In genomic region chr18:42245137-42245536, GRCh38 we compare ENCODE assay signal across 34 cellular contexts.
"Had no signal": no experiment of that assay in that cellular context is flagged by ENCODE, and none has a peak within 500 bp of the region (broad histone marks: within the 10 kb centered on the region; RNA-seq: fewer than 3 reads in every experiment).

No MANE protein-coding gene starts in this region.

- H3K36me3 ChIP-seq: MG63 had no signal

- H3K4me2 ChIP-seq: KMS-11 had no signal

- H3K27me3 ChIP-seq: MG63 had no signal

- H3K27ac ChIP-seq: KMS-11 had no signal

- H3K9ac ChIP-seq: KMS-11 had no signal

- H3K9me3 ChIP-seq: MG63 had no signal

- DNase-seq: Karpas-422, Kasumi-1, MG63, MM.1S, MV-4-11, NCI-H1048, NCI-H1092, NCI-H1092 treated with DMSO at 0.1 percent for 48 hours, NCI-H1105, NCI-H1105 treated with DMSO at 0.1 percent for 48 hours, NCI-H1417, NCI-H1417 treated with DMSO at 0.1 percent for 48 hours, NCI-H1436, NCI-H1436 treated with DMSO at 0.1 percent for 48 hours, NCI-H146, NCI-H1694, NCI-H1694 treated with DMSO at 0.1 percent for 48 hours, NCI-H187, NCI-H187 treated with DMSO at 0.1 percent for 48 hours, NCI-H1930, NCI-H2029, NCI-H2029 treated with DMSO at 0.1 percent for 48 hours, NCI-H2081, NCI-H2081 treated with DMSO at 0.1 percent for 48 hours, NCI-H2107, NCI-H2171, NCI-H2171 treated with DMSO at 0.1 percent for 48 hours, NCI-H2227 treated with DMSO at 0.1 percent for 48 hours, NCI-H226, NCI-H345, NCI-H446, NCI-H446 treated with DMSO at 0.1 percent for 48 hours, NCI-H510A had no signal

- H3K4me3 ChIP-seq: MG63 had no signal
